8 cellular contexts compared by ENCODE assay signal in the genomic region with DNA sequence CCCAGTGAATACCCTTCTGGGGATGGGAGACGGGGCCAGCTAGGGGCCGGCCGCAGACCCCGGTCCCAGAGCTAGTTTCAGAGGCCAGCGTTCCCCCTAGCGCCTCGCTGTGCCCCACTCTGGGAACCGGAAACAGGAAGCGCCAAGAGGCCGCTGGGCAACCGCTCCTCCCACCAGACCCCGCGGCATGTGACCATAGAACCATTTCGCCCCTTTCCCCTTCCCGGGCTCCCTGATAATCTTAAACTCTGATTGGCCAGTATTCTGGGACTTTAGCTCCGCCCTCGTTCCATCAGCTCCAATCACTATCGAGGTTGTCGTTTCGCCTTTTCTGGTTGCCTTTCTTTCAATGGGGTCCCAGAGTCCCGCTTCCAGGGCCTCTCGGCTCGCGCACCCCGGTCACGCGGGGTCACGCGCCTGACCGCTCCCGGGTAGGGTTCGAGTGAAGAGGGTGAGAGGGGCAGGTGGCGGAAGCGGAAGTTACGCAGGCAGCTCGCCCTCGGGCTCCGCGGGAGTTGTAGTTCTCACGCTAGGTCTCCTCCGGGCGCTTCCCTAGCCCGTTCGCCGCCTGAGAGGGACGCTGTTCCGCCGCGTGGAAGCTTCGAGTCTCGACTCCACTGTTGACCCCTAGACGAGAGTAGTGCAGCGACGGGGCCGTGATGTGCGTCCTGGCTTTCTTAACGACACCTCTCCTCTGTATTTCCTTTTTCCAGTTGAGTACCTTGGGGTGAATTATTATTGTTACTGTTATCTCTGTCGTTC.
DNase-seq lines count a peak whose midpoint lies in the region; ATAC-seq lines count a peak whose summit lies in the region.

Gene M6PR, minus strand, starts transcription at position 121 of the 762 bp plus-strand sequence. CDS start 3,241 bp downstream, outside the sequence.

- peak within 1 kb of the TSS; percentile 85 to 97 (median 92) for H3K27ac ChIP-seq in BLaER1 treated with 17β-estradiol and CSF1 and Interleukin-3, amounts not matched to agents 10 nM and 100 nM
- peak within 1 kb of the TSS; percentile 100 for H3K27ac ChIP-seq in cingulate gyrus (ENCODE audit: low read depth, low read length)

- peaks cover 25 to 41% (median 38%) of the 10 kb centered on the region in 11 experiments; a peak in 21 of 22 replicates for H4K20me1 ChIP-seq in BLaER1 treated with 17β-estradiol and CSF1 and Interleukin-3, amounts not matched to agents 10 nM and 100 nM

- H3K9ac ChIP-seq in BLaER1 treated with 17β-estradiol and CSF1 and Interleukin-3, amounts not matched to agents 10 nM and 100 nM = peak within 1 kb of the TSS; percentile 85 to 97 (median 93)

- peaks cover 35 to 52% (median 44%) of the 10 kb centered on the region in 11 experiments for H3K36me3 ChIP-seq in BLaER1 treated with 17β-estradiol and CSF1 and Interleukin-3, amounts not matched to agents 10 nM and 100 nM

- H3K9me3 ChIP-seq in BLaER1 treated with 17β-estradiol and CSF1 and Interleukin-3, amounts not matched to agents 10 nM and 100 nM (replicated peaks in 1 of 11) = peaks cover 17 to 31% (median 29%) of the 10 kb centered on the region in 11 experiments

- H3K4me2 ChIP-seq in BLaER1 treated with 17β-estradiol and CSF1 and Interleukin-3, amounts not matched to agents 10 nM and 100 nM = peak within 1 kb of the TSS; percentile 71 to 96 (median 83)

- H3K27me3 ChIP-seq in BLaER1 treated with 17β-estradiol and CSF1 and Interleukin-3, amounts not matched to agents 10 nM and 100 nM = no peaks in the 10 kb centered on the region

- peaks cover 23 to 42% (median 31%) of the 10 kb centered on the region in 10 experiments for H3K4me1 ChIP-seq in BLaER1 treated with 17β-estradiol and CSF1 and Interleukin-3, amounts not matched to agents 10 nM and 100 nM

- peak; percentile 81 for ATAC-seq in HG03460 (IDR thresholded peaks at IDR 0.05; ENCODE audit: unreplicated experiment)

- peak; percentile 85 for DNase-seq in GM19240 (ENCODE audit: insufficient read length, low spot score)
- DNase-seq in NCI-H524 treated with DMSO at 0.1 percent for 48 hours (lab: John Stamatoyannopoulos, UW) = peak; percentile 88
- peak; percentile 85 to 90 for DNase-seq in activated CD4-positive, alpha-beta T cell treated with anti-CD3 and anti-CD28 coated beads for 4 hours
- peak; percentile 98 for DNase-seq in kidney glomerular epithelial cell (lab: John Stamatoyannopoulos, UW)
- DNase-seq in stimulated activated CD4-positive, alpha-beta T cell treated with anti-CD3 and anti-CD28 coated beads, Interleukin-1b, Interleukin-23, amount 100 ng/mL, for 1 hour (ENCODE audit: low read depth in 2 of 2) = peak; percentile 62 to 68

- peak within 1 kb of the TSS; percentile 76 to 95 (median 86) for H3K4me3 ChIP-seq in BLaER1 treated with 17β-estradiol and CSF1 and Interleukin-3, amounts not matched to agents 10 nM and 100 nM

Comparison
In these comparisons a context has a peak if more than half of its experiments do, and no peak if none do; other contexts are left out.
1. Peak in every context shown above with its lines: DNase-seq, ATAC-seq, H3K4me3 ChIP-seq and H3K27ac ChIP-seq.